Comparison of ENCODE assay signal across 20 cellular contexts in the genomic region with DNA sequence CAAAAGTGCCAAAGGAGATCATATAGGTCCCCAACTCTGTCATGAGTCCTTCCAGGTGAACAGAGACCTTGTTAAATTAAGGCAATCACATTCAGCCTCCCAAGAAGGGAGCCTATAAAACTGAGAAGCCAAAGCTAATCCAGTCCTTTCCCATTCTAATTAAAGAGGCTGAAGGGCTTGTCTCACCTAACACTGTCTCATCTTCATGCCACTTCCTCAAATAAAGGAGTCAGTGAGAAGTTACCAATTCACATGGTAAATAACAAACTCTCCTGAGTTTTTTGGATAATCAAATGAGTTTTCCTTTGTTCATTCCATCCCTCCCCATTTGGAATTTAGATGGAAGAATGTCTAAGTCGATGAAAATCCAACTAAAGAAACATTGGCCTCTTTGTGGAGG.
"Had no signal": no experiment of that assay in that cellular context is flagged by ENCODE, and none has a peak within 500 bp of the region (broad histone marks: within the 10 kb centered on the region; RNA-seq: fewer than 3 reads in every experiment).

No MANE protein-coding gene starts in this region.

- H3K9me3 ChIP-seq: body of pancreas, neutrophil, tibial nerve, vagina had no signal

- H3K4me1 ChIP-seq: body of pancreas, foreskin keratinocyte, left lung, vagina had no signal

- H3K27ac Mint-ChIP-seq: activated CD8-positive, alpha-beta T cell treated with anti-CD3 and anti-CD28 coated beads for 36 hours; activated T-cell treated with anti-CD3 and anti-CD28 coated beads, Interleukin-2, amount 50 U/mL, for 24 hours; activated T-helper 2 cell treated with anti-CD3 and anti-CD28 coated beads, Interferon-gamma antibody, Interleukin-2, Interleukin-4, amounts not matched to agents 10 μg/mL and 5 μg/mL and 100 μg/mL, durations not matched to agents 14 hours and 24 hours and 36 hours; natural killer cell; stimulated activated naive CD8-positive, alpha-beta T cell treated with anti-CD3 and anti-CD28 coated beads, Interleukin-15, Interleukin-2, amounts not matched to agents 100 ng/mL and 50 ng/mL, for 24 hours; T-helper 2 cell treated with Interferon-gamma antibody and Interleukin-4, amounts not matched to agents 5 μg/mL and 100 μg/mL, for 36 hours had no signal

- H3K4me3 ChIP-seq: body of pancreas, left lung, tibial nerve, vagina had no signal

- H3K27ac ChIP-seq: body of pancreas, epithelial cell of prostate, foreskin keratinocyte, left lung, neutrophil, tibial nerve, vagina had no signal

- H3K36me3 Mint-ChIP-seq: natural killer cell had no signal

- H3K4me3 Mint-ChIP-seq: activated CD8-positive, alpha-beta T cell treated with anti-CD3 and anti-CD28 coated beads for 36 hours; activated T-cell treated with anti-CD3 and anti-CD28 coated beads, Interleukin-2, amount 50 U/mL, for 24 hours; natural killer cell; stimulated activated naive CD8-positive, alpha-beta T cell treated with anti-CD3 and anti-CD28 coated beads, Interleukin-15, Interleukin-2, amounts not matched to agents 100 ng/mL and 50 ng/mL, for 24 hours; T-helper 2 cell treated with Interferon-gamma antibody and Interleukin-4, amounts not matched to agents 5 μg/mL and 100 μg/mL, for 36 hours had no signal

- H3K9me3 Mint-ChIP-seq: activated T-helper 2 cell treated with anti-CD3 and anti-CD28 coated beads, Interferon-gamma antibody, Interleukin-2, Interleukin-4, amounts not matched to agents 10 μg/mL and 5 μg/mL and 100 μg/mL, durations not matched to agents 14 hours and 24 hours and 36 hours; natural killer cell; stimulated activated naive CD8-positive, alpha-beta T cell treated with anti-CD3 and anti-CD28 coated beads, Interleukin-15, Interleukin-2, amounts not matched to agents 100 ng/mL and 50 ng/mL, for 24 hours; T-helper 2 cell treated with Interferon-gamma antibody and Interleukin-4, amounts not matched to agents 5 μg/mL and 100 μg/mL, for 36 hours had no signal

- ATAC-seq: activated CD8-positive, alpha-beta T cell treated with anti-CD3 and anti-CD28 coated beads for 36 hours; body of pancreas; foreskin keratinocyte; left lung; natural killer cell had no signal

- H3K36me3 ChIP-seq: left lung, neutrophil, vagina had no signal

- DNase-seq: activated CD4-positive, alpha-beta T cell treated with anti-CD3 and anti-CD28 coated beads for 48 hours; activated CD4-positive, CD25-positive, alpha-beta regulatory T cell; activated CD8-positive, alpha-beta T cell treated with anti-CD3 and anti-CD28 coated beads for 36 hours; activated naive CD4-positive, alpha-beta T cell treated with Interleukin-2 at 50 U/mL for 16 hours; activated T-cell treated with anti-CD3 and anti-CD28 coated beads, Interleukin-2, amount 50 U/mL, for 24 hours; body of pancreas; foreskin keratinocyte; head of caudate nucleus; left lung; mammary epithelial cell; natural killer cell; posterior cingulate gyrus; stimulated activated CD8-positive, alpha-beta memory T cell treated with anti-CD3 and anti-CD28 coated beads, Interleukin-4, amount 100 ng/mL, for 48 hours had no signal

- H3K27me3 ChIP-seq: body of pancreas, foreskin keratinocyte, left lung, neutrophil, tibial nerve, vagina had no signal

- H3K27me3 Mint-ChIP-seq: activated CD8-positive, alpha-beta T cell treated with anti-CD3 and anti-CD28 coated beads for 36 hours; activated T-cell treated with anti-CD3 and anti-CD28 coated beads, Interleukin-2, amount 50 U/mL, for 24 hours; stimulated activated naive CD8-positive, alpha-beta T cell treated with anti-CD3 and anti-CD28 coated beads, Interleukin-15, Interleukin-2, amounts not matched to agents 100 ng/mL and 50 ng/mL, for 24 hours had no signal
